ENCODE assay signal across 17 cellular contexts in genomic region chr18:76489081-76489480, GRCh38. TPM values are rescaled to one million over a fixed set of nuclear protein-coding genes. Genes with fewer than 3 reads are reported as not detected.
A peak's percentile ranks its signal among the peaks of the same experiment; 100 is the strongest.
DNase-seq lines count a peak whose midpoint lies in the region; ATAC-seq, FAIRE-seq and TF ChIP-seq lines count a peak whose summit lies in the region.
"Had no signal": no experiment of that assay in that cellular context is flagged by ENCODE, and none has a peak within 500 bp of the region (broad histone marks: within the 10 kb centered on the region; RNA-seq: fewer than 3 reads in every experiment).

No MANE protein-coding gene starts in this region.

- FAIRE-seq in RCC 7860 (lab: Jason Lieb, UNC), result peak; percentile 49

- peaks cover 91% of the 10 kb centered on the region for H3K79me2 ChIP-seq in DOHH2 (ENCODE audit: control insufficient read depth, low read length)

- no peaks in the 10 kb centered on the region for H3K9me2 ChIP-seq in DOHH2 (replicated peaks; ENCODE audit: control insufficient read depth, low read length)

- H3K4me2 ChIP-seq in DOHH2 (ENCODE audit: low read length), result 0 out of 2 replicates have a peak overlapping the region, but pooled peaks have one; percentile 30

- no peak overlapping the region for H3K4me3 ChIP-seq in DOHH2 (ENCODE audit: low read length)
- peak overlapping the region; percentile 17 for H3K4me3 ChIP-seq in fibroblast of villous mesenchyme (ENCODE audit: low read depth, low read length)
- peak overlapping the region; percentile 13 for H3K4me3 ChIP-seq in skeletal muscle cell (ENCODE audit: low read depth, low read length)

- no peak for DNase-seq in RCC 7860 (ENCODE audit: low spot score)
- DNase-seq in fibroblast of villous mesenchyme (ENCODE audit: low read depth), result no peak
- no peak for DNase-seq in skeletal muscle cell (ENCODE audit: low read depth)
- DNase-seq in NOMO-1 treated with dmso at 0.1 percent for 144 hours (lab: John Stamatoyannopoulos, UW; ENCODE audit: unreplicated experiment), result no peak
- no peak for DNase-seq in GF-D8 (lab: John Stamatoyannopoulos, UW)
- DNase-seq: activated CD4-positive, alpha-beta T cell treated with anti-CD3 and anti-CD28 coated beads for 1 hour; AML-193; central memory CD4-positive, alpha-beta T cell; DND-41; left ventricle myocardium superior; NCI-H1417; occipital lobe; stimulated activated CD4-positive, alpha-beta T cell treated with anti-CD3 and anti-CD28 coated beads, Interleukin-15, amount 100 ng/mL, for 24 hours had no signal

- H3K9me3 ChIP-seq in DOHH2 (ENCODE audit: control insufficient read depth, insufficient read depth, low read length), result no peaks in the 10 kb centered on the region

- H3K27me3 ChIP-seq in DOHH2 (ENCODE audit: control insufficient read depth, low read length), result no peaks in the 10 kb centered on the region

- TF ChIP-seq CTCF in DOHH2 (IDR thresholded peaks at IDR 0.05; ENCODE audit: low read depth, low read length, poor library complexity, severe bottlenecking) (no peak), fibroblast of villous mesenchyme (IDR thresholded peaks at IDR 0.05; ENCODE audit: insufficient read depth, low read depth, low read length) (no peak)

- H3F3A ChIP-seq in DOHH2 (ENCODE audit: control insufficient read depth, insufficient read depth), result peaks cover 13% of the 10 kb centered on the region

- peaks cover 23% of the 10 kb centered on the region for H4K20me1 ChIP-seq in DOHH2 (ENCODE audit: control insufficient read depth, insufficient read depth, low read depth, low read length)

- no peak overlapping the region for H3K27ac ChIP-seq in DOHH2 (ENCODE audit: low read depth, low read length)

- ATAC-seq in HG03097 (IDR thresholded peaks at IDR 0.05; ENCODE audit: low FRiP score, unreplicated experiment) (no peak), GM21576 (IDR thresholded peaks at IDR 0.05; ENCODE audit: unreplicated experiment) (no peak)
- ATAC-seq: activated naive CD4-positive, alpha-beta T cell treated with anti-CD3 and anti-CD28 coated beads, Interleukin-2, amount 50 U/mL, for 72 hours; left ventricle myocardium superior had no signal

- peaks cover under 1% of the 10 kb centered on the region; the same call in 1 of the 2 replicates for H3K36me3 ChIP-seq in DOHH2 (ENCODE audit: control insufficient read depth, low read length)

- peaks cover 60% of the 10 kb centered on the region for H3K4me1 ChIP-seq in DOHH2 (ENCODE audit: control insufficient read depth, low read length)

RNA-seq across cellular contexts. Expression of gene ZNF516, which starts 6.0 kb away (rescaled TPM):
- total RNA-seq in fibroblast of villous mesenchyme, result 50.6 and 53.1 TPM in 2 replicates
